Comparison of ENCODE assay signal across 23 cellular contexts in the genomic region with DNA sequence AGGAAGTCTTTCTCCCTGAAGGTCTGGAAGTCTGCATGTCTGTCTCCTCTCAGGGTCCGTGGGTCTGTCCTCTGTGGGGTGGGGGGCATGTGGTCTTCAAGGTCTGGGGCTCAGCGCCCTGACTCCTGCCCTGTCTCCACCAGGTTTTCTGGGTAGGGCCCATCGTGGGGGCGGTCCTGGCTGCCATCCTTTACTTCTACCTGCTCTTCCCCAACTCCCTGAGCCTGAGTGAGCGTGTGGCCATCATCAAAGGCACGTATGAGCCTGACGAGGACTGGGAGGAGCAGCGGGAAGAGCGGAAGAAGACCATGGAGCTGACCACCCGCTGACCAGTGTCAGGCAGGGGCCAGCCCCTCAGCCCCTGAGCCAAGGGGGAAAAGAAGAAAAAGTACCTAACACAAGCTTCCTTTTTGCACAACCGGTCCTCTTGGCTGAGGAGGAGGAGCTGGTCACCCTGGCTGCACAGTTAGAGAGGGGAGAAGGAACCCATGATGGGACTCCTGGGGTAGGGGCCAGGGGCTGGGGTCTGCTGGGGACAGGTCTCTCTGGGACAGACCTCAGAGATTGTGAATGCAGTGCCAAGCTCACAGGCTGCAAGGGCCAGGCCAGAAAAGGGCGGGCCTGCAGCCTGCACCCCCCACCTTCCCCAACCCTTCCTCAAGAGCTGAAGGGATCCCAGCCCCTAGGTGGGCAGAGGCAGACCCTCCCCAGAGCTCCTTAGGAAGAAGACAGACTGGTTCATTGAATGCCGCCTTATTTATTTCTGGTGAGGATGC. TPM values are rescaled to one million over a fixed set of nuclear protein-coding genes. Genes with fewer than 3 reads are reported as not detected.
"Had no signal": no experiment of that assay in that cellular context is flagged by ENCODE, and none has a peak within 500 bp of the region (broad histone marks: within the 10 kb centered on the region; RNA-seq: fewer than 3 reads in every experiment).

No MANE protein-coding gene starts in this region.

- H3K27ac Mint-ChIP-seq: activated CD8-positive, alpha-beta memory T cell treated with anti-CD3 and anti-CD28 coated beads, Interleukin-2, amount 10 ng/mL, durations not matched to agents 7 days and 5 days; activated naive CD4-positive, alpha-beta T cell treated with anti-CD3 and anti-CD28 coated beads, Interleukin-2, amount 50 U/mL, for 24 hours; activated T-cell treated with anti-CD3 and anti-CD28 coated beads, Interleukin-2, amount 50 U/mL, for 24 hours; activated T-helper 1 cell treated with anti-CD3 and anti-CD28 coated beads, Interleukin-12 subunit alpha, Interleukin-12 subunit beta, Interleukin-2, Interleukin-4 antibody, amounts not matched to agents 30 ng/mL and 10 ng/mL and 1 ng/mL, durations not matched to agents 14 hours and 24 hours and 36 hours; WTC11 had no signal

- H3K9me3 Mint-ChIP-seq: activated naive CD4-positive, alpha-beta T cell treated with anti-CD3 and anti-CD28 coated beads, Interleukin-2, amount 50 U/mL, for 24 hours; activated T-cell treated with anti-CD3 and anti-CD28 coated beads, Interleukin-2, amount 50 U/mL, for 24 hours; activated T-helper 1 cell treated with anti-CD3 and anti-CD28 coated beads, Interleukin-12 subunit alpha, Interleukin-12 subunit beta, Interleukin-2, Interleukin-4 antibody, amounts not matched to agents 30 ng/mL and 10 ng/mL and 1 ng/mL, durations not matched to agents 14 hours and 24 hours and 36 hours; WTC11 had no signal

- ATAC-seq: activated CD8-positive, alpha-beta memory T cell treated with anti-CD3 and anti-CD28 coated beads, Interleukin-2, amount 10 ng/mL, durations not matched to agents 7 days and 5 days; PC-3; T-helper 17 cell; WTC11 had no signal

- FAIRE-seq: RCC 7860 had no signal

- H3K36me3 Mint-ChIP-seq: activated naive CD4-positive, alpha-beta T cell treated with anti-CD3 and anti-CD28 coated beads, Interleukin-2, amount 50 U/mL, for 24 hours; WTC11 had no signal

- DNase-seq: activated CD4-positive, alpha-beta T cell treated with anti-CD3 and anti-CD28 coated beads for 48 hours; activated CD4-positive, alpha-beta T cell treated with anti-CD3 and anti-CD28 coated beads, Interleukin-2, amount 50 U/mL, for 48 hours; activated CD4-positive, CD25-positive, alpha-beta regulatory T cell treated with anti-CD3 and anti-CD28 coated beads, Interleukin-2, amount 50 U/mL, for 72 hours; activated CD8-positive, alpha-beta memory T cell treated with anti-CD3 and anti-CD28 coated beads, Interleukin-2, amount 10 ng/mL, durations not matched to agents 7 days and 5 days; activated effector memory CD4-positive, alpha-beta T cell treated with Interleukin-2 at 50 U/mL for 16 hours; activated naive CD4-positive, alpha-beta T cell; activated T-cell treated with anti-CD3 and anti-CD28 coated beads, Interleukin-2, amount 50 U/mL, for 24 hours; NCI-H1105 treated with DMSO at 0.1 percent for 48 hours; NCI-H1436 treated with DMSO at 0.1 percent for 48 hours; NCI-H187; NCI-H2081; NCI-H510A treated with DMSO at 0.1 percent for 48 hours; NCI-H69; PC-3; SHP77 treated with DMSO at 0.1 percent for 48 hours; T-helper 17 cell; T-helper 9 cell had no signal

- H3K4me3 Mint-ChIP-seq: activated CD8-positive, alpha-beta memory T cell treated with anti-CD3 and anti-CD28 coated beads, Interleukin-2, amount 10 ng/mL, durations not matched to agents 7 days and 5 days; activated naive CD4-positive, alpha-beta T cell treated with anti-CD3 and anti-CD28 coated beads, Interleukin-2, amount 50 U/mL, for 24 hours; activated T-cell treated with anti-CD3 and anti-CD28 coated beads, Interleukin-2, amount 50 U/mL, for 24 hours; activated T-helper 1 cell treated with anti-CD3 and anti-CD28 coated beads, Interleukin-12 subunit alpha, Interleukin-12 subunit beta, Interleukin-2, Interleukin-4 antibody, amounts not matched to agents 30 ng/mL and 10 ng/mL and 1 ng/mL, durations not matched to agents 14 hours and 24 hours and 36 hours; WTC11 had no signal

RNA-seq across cellular contexts. Expression of gene AQP5, which starts 3.4 kb away (rescaled TPM):
- total RNA-seq: activated CD8-positive, alpha-beta memory T cell treated with anti-CD3 and anti-CD28 coated beads, Interleukin-2, amount 10 ng/mL, durations not matched to agents 7 days and 5 days; activated T-helper 1 cell treated with anti-CD3 and anti-CD28 coated beads, Interleukin-12 subunit alpha, Interleukin-12 subunit beta, Interleukin-2, Interleukin-4 antibody, amounts not matched to agents 30 ng/mL and 10 ng/mL and 1 ng/mL, durations not matched to agents 14 hours and 24 hours and 36 hours; PC-3; SK-MEL-5; T-helper 17 cell had no signal

RNA-seq across cellular contexts. Expression of gene AQP6, which starts 7.7 kb away (rescaled TPM):
- total RNA-seq: activated CD8-positive, alpha-beta memory T cell treated with anti-CD3 and anti-CD28 coated beads, Interleukin-2, amount 10 ng/mL, durations not matched to agents 7 days and 5 days; activated T-helper 1 cell treated with anti-CD3 and anti-CD28 coated beads, Interleukin-12 subunit alpha, Interleukin-12 subunit beta, Interleukin-2, Interleukin-4 antibody, amounts not matched to agents 30 ng/mL and 10 ng/mL and 1 ng/mL, durations not matched to agents 14 hours and 24 hours and 36 hours; PC-3; T-helper 17 cell had no signal
- polyA plus RNA-seq: aorta had no signal

RNA-seq across cellular contexts. Expression of gene AQP2, which starts 14.5 kb away (rescaled TPM):
- total RNA-seq: activated CD8-positive, alpha-beta memory T cell treated with anti-CD3 and anti-CD28 coated beads, Interleukin-2, amount 10 ng/mL, durations not matched to agents 7 days and 5 days; activated T-helper 1 cell treated with anti-CD3 and anti-CD28 coated beads, Interleukin-12 subunit alpha, Interleukin-12 subunit beta, Interleukin-2, Interleukin-4 antibody, amounts not matched to agents 30 ng/mL and 10 ng/mL and 1 ng/mL, durations not matched to agents 14 hours and 24 hours and 36 hours; PC-3; SK-MEL-5; T-helper 17 cell; WTC11 had no signal
- polyA plus RNA-seq: aorta had no signal
